In the genomic region with DNA sequence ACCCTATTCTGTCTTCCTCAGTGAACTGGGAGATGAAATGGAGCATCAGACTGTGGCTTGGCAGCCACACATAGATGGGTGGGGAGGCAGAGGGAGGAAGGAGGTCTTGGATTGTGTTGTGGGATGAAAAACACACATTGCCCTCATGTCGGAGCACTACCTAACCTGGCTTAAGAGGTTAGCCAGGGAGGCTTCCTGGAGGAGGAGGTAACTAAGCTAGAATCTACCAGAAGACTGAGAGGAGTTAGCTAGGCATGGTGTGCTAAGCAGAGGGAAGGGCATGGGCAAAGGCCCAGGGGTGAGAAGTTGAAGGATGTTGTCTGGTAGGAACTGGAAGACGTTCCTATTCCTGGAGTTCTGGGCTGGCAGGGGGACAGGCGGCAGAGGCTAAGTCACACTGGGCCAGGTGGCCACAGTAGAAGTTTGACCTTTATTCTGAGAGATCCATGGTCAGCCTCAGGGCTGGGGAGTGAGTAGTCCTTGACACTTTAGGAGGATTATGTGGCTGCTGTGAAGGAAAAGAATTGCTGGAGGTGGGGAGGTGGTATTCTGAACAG, we compare ENCODE assay signal across 1 cellular context.
TF ChIP-seq lines count a peak whose summit lies in the region.

No MANE protein-coding gene starts in this region.

TF ChIP-seq in H1, 55 proteins besides CTCF, POLR2A, EP300 and RAD21:
- no peak for TF ChIP-seq HDAC2 (IDR thresholded peaks at IDR 0.05; ENCODE audit: borderline replicate concordance in 1 of 2, low read depth in 2 of 2, low read length in 2 of 2)
- TF ChIP-seq SIN3A (conservative IDR thresholded peaks at IDR 0.05 in 1 of 2, IDR thresholded peaks at IDR 0.05 in 1 of 2; ENCODE audit: low read depth in 1 of 2, low read length in 2 of 2): no peak
- TF ChIP-seq, protein P1, sequence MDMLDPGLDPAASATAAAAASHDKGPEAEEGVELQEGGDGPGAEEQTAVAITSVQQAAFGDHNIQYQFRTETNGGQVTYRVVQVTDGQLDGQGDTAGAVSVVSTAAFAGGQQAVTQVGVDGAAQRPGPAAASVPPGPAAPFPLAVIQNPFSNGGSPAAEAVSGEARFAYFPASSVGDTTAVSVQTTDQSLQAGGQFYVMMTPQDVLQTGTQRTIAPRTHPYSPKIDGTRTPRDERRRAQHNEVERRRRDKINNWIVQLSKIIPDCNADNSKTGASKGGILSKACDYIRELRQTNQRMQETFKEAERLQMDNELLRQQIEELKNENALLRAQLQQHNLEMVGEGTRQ (IDR thresholded peaks at IDR 0.05; ENCODE audit: low read length): no peak
- no peak for TF ChIP-seq SP2 (IDR thresholded peaks at IDR 0.05; ENCODE audit: low read length)
- TF ChIP-seq ASH2L (IDR thresholded peaks at IDR 0.05; ENCODE audit: low read length): no peak
- TF ChIP-seq NRF1 (IDR thresholded peaks at IDR 0.05; ENCODE audit: low read depth, low read length): no peak
- TF ChIP-seq GTF2F1 (IDR thresholded peaks at IDR 0.05; ENCODE audit: borderline replicate concordance, low read depth, low read length): no peak
- no peak for TF ChIP-seq KDM4A (IDR thresholded peaks at IDR 0.05; ENCODE audit: low read depth, low read length, severe bottlenecking)
- no peak for TF ChIP-seq TEAD4 (IDR thresholded peaks at IDR 0.05; ENCODE audit: low read depth, low read length)
- no peak for TF ChIP-seq YY1 (IDR thresholded peaks at IDR 0.05; ENCODE audit: low read depth, low read length)
- TF ChIP-seq KDM1A (IDR thresholded peaks at IDR 0.05; ENCODE audit: borderline replicate concordance, low read length): no peak
- no peak for TF ChIP-seq CHD1 (IDR thresholded peaks at IDR 0.05; ENCODE audit: low read depth, low read length)
- TF ChIP-seq MAFK (IDR thresholded peaks at IDR 0.05; ENCODE audit: low read depth, low read length): no peak
- no peak for TF ChIP-seq CHD2 (IDR thresholded peaks at IDR 0.05; ENCODE audit: low read length)
- no peak for TF ChIP-seq KDM5A (IDR thresholded peaks at IDR 0.05; ENCODE audit: low read length)
- no peak for TF ChIP-seq POU5F1 (IDR thresholded peaks at IDR 0.05; ENCODE audit: low read depth, low read length)
- no peak for TF ChIP-seq BACH1 (IDR thresholded peaks at IDR 0.05; ENCODE audit: low read length)
- TF ChIP-seq HDAC6 (IDR thresholded peaks at IDR 0.05; ENCODE audit: low read depth, low read length): no peak
- no peak for TF ChIP-seq EZH2 (IDR thresholded peaks at IDR 0.05; ENCODE audit: low read depth, low read length, severe bottlenecking)
